Comparison of ENCODE assay signal across 8 cellular contexts in genomic region chr5:112860929-112861637, GRCh38. TPM values are rescaled to one million over a fixed set of nuclear protein-coding genes. Genes with fewer than 3 reads are reported as not detected.
DNase-seq lines count a peak whose midpoint lies in the region; ATAC-seq, FAIRE-seq and TF ChIP-seq lines count a peak whose summit lies in the region.

Gene SRP19 (plus strand): TSS chr5:112861287. CDS start chr5:112861377, 90 bp downstream.

- H3K27ac ChIP-seq in adrenal gland (peak within 1 kb of the TSS; percentile 66 to 86 (median 79)), heart right ventricle (peak within 1 kb of the TSS; percentile 24 to 92 (median 83)), upper lobe of left lung (peak within 1 kb of the TSS; percentile 78 to 86 (median 84))

- DNase-seq in GM12892 (ENCODE audit: insufficient read length): peak; percentile 87
- DNase-seq in NCI-H146 (lab: John Stamatoyannopoulos, UW): peak; percentile 98
- peak; percentile 78 to 94 (median 86) for DNase-seq in T-helper 1 cell
- DNase-seq in adrenal gland: peak; percentile 95 to 98 (median 97)
- peak; percentile 92 to 96 for DNase-seq in heart right ventricle
- peak; percentile 92 to 99 (median 96) for DNase-seq in posterior cingulate gyrus
- DNase-seq in upper lobe of left lung: peak; percentile 91 to 96

- peak within 1 kb of the TSS; percentile 65 to 88 (median 83) for H3K4me3 ChIP-seq in adrenal gland
- H3K4me3 ChIP-seq in heart right ventricle: peak within 1 kb of the TSS; percentile 79 to 98 (median 92)
- peak within 1 kb of the TSS; percentile 68 to 77 (median 71) for H3K4me3 ChIP-seq in upper lobe of left lung

- 1 to 5% (median 1%) methylated on average over 11 to 47 of the region's 47 CpGs for WGBS in adrenal gland, 4 donors
- WGBS in heart right ventricle, 2 donors: 1% methylated on average over 46 to 47 of the region's 47 CpGs
- WGBS in upper lobe of left lung, 2 donors: 3 to 6% methylated on average over 20 to 40 of the region's 47 CpGs

- H3K9me3 ChIP-seq in adrenal gland (replicated peaks in 1 of 3) (no peaks in the 10 kb centered on the region), heart right ventricle (no peaks in the 10 kb centered on the region), upper lobe of left lung (no peaks in the 10 kb centered on the region)

- TF ChIP-seq POLR2A in GM12892 (IDR thresholded peaks at IDR 0.05; ENCODE audit: low read depth, low read length): peak; percentile 81
- TF ChIP-seq POLR2A in adrenal gland (IDR thresholded peaks at IDR 0.05): peak; percentile 62 to 80
- peak; percentile 15 to 81 (median 60) for TF ChIP-seq POLR2A in upper lobe of left lung (IDR thresholded peaks at IDR 0.05)

- peak in 2 of 6 experiments; percentile 11 to 13 for TF ChIP-seq CTCF in adrenal gland (IDR thresholded peaks at IDR 0.05)
- no peak for TF ChIP-seq CTCF in heart right ventricle (IDR thresholded peaks at IDR 0.05)
- peak in 2 of 6 experiments; percentile 9 to 24 for TF ChIP-seq CTCF in upper lobe of left lung (IDR thresholded peaks at IDR 0.05)

- FAIRE-seq in GM12892 (lab: Jason Lieb, UNC): peak; percentile 96

- H3K4me1 ChIP-seq in adrenal gland (replicated peaks in 1 of 2): peaks cover 9 to 31% of the 10 kb centered on the region in 2 donors
- H3K4me1 ChIP-seq in heart right ventricle: peaks cover 12 to 35% (median 30%) of the 10 kb centered on the region in 9 donors
- H3K4me1 ChIP-seq in upper lobe of left lung: peaks cover 23 to 30% (median 27%) of the 10 kb centered on the region in 4 donors

- intact Hi-C loops in adrenal gland (cut with DNase I) (loop anchor here in 1 of 2 donors (10.0 kb wide), 1 partner anchor 64 kb away; the partner anchor contains the start of gene REEP5), heart right ventricle (cut with DNase I) (loop anchor here in 6 of 10 donors (2.0 to 5.0 kb wide), 2 partner anchors 61 to 62 kb away; partner anchors contain the start of gene REEP5 (in 6 of the 6)), posterior cingulate gyrus (cut with DNase I) (loop anchor here (2.0 to 5.0 kb wide), 2 partner anchors 62 to 116 kb away; partner anchors contain the start of genes DCP2 and REEP5)

- peaks cover 0 to 22% of the 10 kb centered on the region in 2 donors for H3K36me3 ChIP-seq in adrenal gland (replicated peaks in 1 of 2)
- peaks cover 0 to 37% (median 19%) of the 10 kb centered on the region in 9 donors for H3K36me3 ChIP-seq in heart right ventricle
- H3K36me3 ChIP-seq in upper lobe of left lung: peaks cover 13 to 31% (median 15%) of the 10 kb centered on the region in 4 donors

- peak; percentile 99 for ATAC-seq in HG02852 (IDR thresholded peaks at IDR 0.05; ENCODE audit: unreplicated experiment)
- ATAC-seq in heart right ventricle: peak; percentile 96 to 98 (median 98)
- peak; percentile 96 to 97 for ATAC-seq in upper lobe of left lung (ENCODE audit: low FRiP score in 2 of 2)

- H3K27me3 ChIP-seq in adrenal gland (no peaks in the 10 kb centered on the region), heart right ventricle (no peaks in the 10 kb centered on the region), upper lobe of left lung (no peaks in the 10 kb centered on the region)

- TF ChIP-seq EP300 in upper lobe of left lung (IDR thresholded peaks at IDR 0.05): no peak

RNA-seq across cellular contexts. Expression of gene SRP19, which starts in this region (rescaled TPM):
- 69.2 TPM for polyA plus RNA-seq in GM12892 (2012; ENCODE audit: missing spikeins)
- 10 to 100 TPM; 18.4 to 82.7 (median 41.8) TPM for total RNA-seq in adrenal gland
- polyA plus RNA-seq in adrenal gland: 100 to 1,000 TPM in 2 of 3 donors, 10 to 100 TPM in 1; 91.1 to 247 (median 150) TPM
- 10 to 100 TPM; 19.4 to 33.9 (median 26.6) TPM for total RNA-seq in heart right ventricle
- 10 to 100 TPM; 66.5 to 80.1 TPM for polyA plus RNA-seq in heart right ventricle
- total RNA-seq in upper lobe of left lung: 10 to 100 TPM; 27.3 to 90.1 (median 38.9) TPM

Comparison
In these comparisons a context has a peak if more than half of its experiments do, and no peak if none do; other contexts are left out.
1. Peak in every context shown above with its lines: DNase-seq, ATAC-seq, H3K4me3 ChIP-seq and H3K27ac ChIP-seq.